ENCODE assay signal across 1 cellular context in genomic region chr5:153893809-153894208, GRCh38.
TF ChIP-seq lines count a peak whose summit lies in the region.

No MANE protein-coding gene starts in this region.

TF ChIP-seq in IMR-90, 13 proteins besides CTCF, POLR2A, EP300 and RAD21 (continued from another document):
- TF ChIP-seq BHLHE40 (IDR thresholded peaks at IDR 0.05; ENCODE audit: low read depth, low read length) (no peak), USF2 (IDR thresholded peaks at IDR 0.05; ENCODE audit: low read depth, low read length) (no peak), MXI1 (IDR thresholded peaks at IDR 0.05; ENCODE audit: borderline replicate concordance, low read depth, low read length) (no peak)
